Comparison of ENCODE assay signal across 1 cellular context in genomic region chr7:51152801-51153200, GRCh38.
TF ChIP-seq lines count a peak whose summit lies in the region.

No MANE protein-coding gene starts in this region.

TF ChIP-seq in WTC11, 78 proteins besides CTCF, POLR2A, EP300 and RAD21 (continued from another document):
- TF ChIP-seq AFF4 (CRISPR knock-in tag; IDR thresholded peaks at IDR 0.05; ENCODE audit: borderline replicate concordance) = no peak
TF ChIP-seq in WTC11: peak in this region for 0.
